ENCODE assay signal across 1 cellular context in genomic region chr2:8120979-8121825, GRCh38.
TF ChIP-seq lines count a peak whose summit lies in the region.

No MANE protein-coding gene starts in this region.

TF ChIP-seq in HepG2, 621 proteins besides CTCF, POLR2A, EP300 and RAD21 (continues in another document):
- TF ChIP-seq ATF4 (CRISPR knock-in tag; IDR thresholded peaks at IDR 0.05), result peak in 1 of 2 experiments; percentile 44; a peak in 1 of 4 replicates
- TF ChIP-seq MIER3 (CRISPR knock-in tag; IDR thresholded peaks at IDR 0.05; ENCODE audit: borderline replicate concordance), result peak; percentile 35; the same call in 1 of the 2 replicates
- no peak for TF ChIP-seq AGO2 (optimal IDR thresholded peaks at IDR 0.05; ENCODE audit: low read depth, low read length)
- TF ChIP-seq YY1 (IDR thresholded peaks at IDR 0.05; ENCODE audit: insufficient read depth, insufficient replicate concordance, low read depth, low read length), result no peak
- no peak for TF ChIP-seq EED (CRISPR knock-in tag; IDR thresholded peaks at IDR 0.05)
- TF ChIP-seq ZNF605 (CRISPR knock-in tag; IDR thresholded peaks at IDR 0.05), result no peak
- no peak for TF ChIP-seq ZNF644 (CRISPR knock-in tag; IDR thresholded peaks at IDR 0.05; ENCODE audit: low read depth)
- TF ChIP-seq ZNF891 (CRISPR knock-in tag; IDR thresholded peaks at IDR 0.05), result peak; percentile 32; the same call in 1 of the 2 replicates
- no peak for TF ChIP-seq RAD51 (IDR thresholded peaks at IDR 0.05; ENCODE audit: borderline replicate concordance)
- no peak for TF ChIP-seq EZH2 (conservative IDR thresholded peaks at IDR 0.05; ENCODE audit: low read depth, low read length)
- TF ChIP-seq KMT2A (CRISPR knock-in tag; IDR thresholded peaks at IDR 0.05), result 0 out of 2 replicates have a peak, but pooled peaks have one; percentile 18
- peak; percentile 45; the same call in 1 of the 2 replicates for TF ChIP-seq ARID3A (IDR thresholded peaks at IDR 0.05; ENCODE audit: low read depth, low read length)
- no peak for TF ChIP-seq PLRG1 (conservative IDR thresholded peaks at IDR 0.05)
- TF ChIP-seq MEIS2 (CRISPR knock-in tag; IDR thresholded peaks at IDR 0.05), result 0 out of 2 replicates have a peak, but pooled peaks have one; percentile 20
- TF ChIP-seq TEAD3 (CRISPR knock-in tag; optimal IDR thresholded peaks at IDR 0.05; ENCODE audit: borderline replicate concordance), result peak; percentile 86
- peak; percentile 78; the same call in 1 of the 2 replicates for TF ChIP-seq PRDM10 (CRISPR knock-in tag; IDR thresholded peaks at IDR 0.05; ENCODE audit: low read depth)
- TF ChIP-seq BRD4 (CRISPR knock-in tag; IDR thresholded peaks at IDR 0.05), result no peak
- peak; percentile 34; the same call in 1 of the 2 replicates for TF ChIP-seq HNF1B (CRISPR knock-in tag; IDR thresholded peaks at IDR 0.05)
- no peak for TF ChIP-seq ATF5 (CRISPR knock-in tag; IDR thresholded peaks at IDR 0.05; ENCODE audit: low read depth)
- TF ChIP-seq CEBPB (IDR thresholded peaks at IDR 0.05; ENCODE audit: borderline replicate concordance, low read depth, low read length), result peak; percentile 31; the same call in 1 of the 2 replicates
- 0 out of 2 replicates have a peak, but pooled peaks have one; percentile 53 for TF ChIP-seq ZNF274 (CRISPR knock-in tag; IDR thresholded peaks at IDR 0.05)
- TF ChIP-seq ZNF589 (CRISPR knock-in tag; conservative IDR thresholded peaks at IDR 0.05), result 0 out of 2 replicates have a peak, but pooled peaks have one; percentile 7
- no peak for TF ChIP-seq ZNF629 (CRISPR knock-in tag; conservative IDR thresholded peaks at IDR 0.05)
- TF ChIP-seq TEF (CRISPR knock-in tag; IDR thresholded peaks at IDR 0.05), result no peak
- TF ChIP-seq SMYD3 (CRISPR knock-in tag; IDR thresholded peaks at IDR 0.05), result no peak
- TF ChIP-seq SOX6 (IDR thresholded peaks at IDR 0.05), result no peak
- TF ChIP-seq SOX6 (CRISPR knock-in tag; IDR thresholded peaks at IDR 0.05), result peak; percentile 23; the same call in 1 of the 2 replicates
- no peak for TF ChIP-seq FOXJ3 (CRISPR knock-in tag; IDR thresholded peaks at IDR 0.05; ENCODE audit: borderline replicate concordance)
- peak; percentile 63; the same call in 1 of the 2 replicates for TF ChIP-seq ZNF317 (CRISPR knock-in tag; IDR thresholded peaks at IDR 0.05)
- TF ChIP-seq CEBPG (CRISPR knock-in tag; IDR thresholded peaks at IDR 0.05), result peak; percentile 37; the same call in 1 of the 2 replicates
- TF ChIP-seq ZNF567 (CRISPR knock-in tag; IDR thresholded peaks at IDR 0.05; ENCODE audit: borderline replicate concordance), result no peak
- no peak for TF ChIP-seq ZNF678 (CRISPR knock-in tag; IDR thresholded peaks at IDR 0.05)
- TF ChIP-seq SOX13 (IDR thresholded peaks at IDR 0.05), result no peak
- TF ChIP-seq SOX13 (CRISPR knock-in tag; conservative IDR thresholded peaks at IDR 0.05 in 1 of 2, IDR thresholded peaks at IDR 0.05 in 1 of 2), result 0 out of 4 replicates have a peak, but pooled peaks of 1 of the 2 experiments have one; percentile 17
- TF ChIP-seq BCL6 (CRISPR knock-in tag; IDR thresholded peaks at IDR 0.05), result 0 out of 2 replicates have a peak, but pooled peaks have one; percentile 14
- TF ChIP-seq ELF3 (CRISPR knock-in tag; IDR thresholded peaks at IDR 0.05), result 0 out of 2 replicates have a peak, but pooled peaks have one; percentile 16
- 0 out of 2 replicates have a peak, but pooled peaks have one; percentile 33 for TF ChIP-seq ZGPAT (CRISPR knock-in tag; IDR thresholded peaks at IDR 0.05)
- TF ChIP-seq MED1 (CRISPR knock-in tag; IDR thresholded peaks at IDR 0.05), result peak; percentile 35; the same call in 1 of the 2 replicates
- peak; percentile 78 for TF ChIP-seq ZBTB38 (CRISPR knock-in tag; IDR thresholded peaks at IDR 0.05)
- no peak for TF ChIP-seq FOSL2 (CRISPR knock-in tag; IDR thresholded peaks at IDR 0.05)
- no peak for TF ChIP-seq GLI4 (CRISPR knock-in tag; IDR thresholded peaks at IDR 0.05; ENCODE audit: borderline replicate concordance)
- TF ChIP-seq ELK4 (CRISPR knock-in tag; IDR thresholded peaks at IDR 0.05; ENCODE audit: borderline replicate concordance), result no peak
- no peak for TF ChIP-seq CREB1 (IDR thresholded peaks at IDR 0.05)
- no peak; the same call in 1 of the 2 replicates for TF ChIP-seq CREB1 (CRISPR knock-in tag; IDR thresholded peaks at IDR 0.05)
- TF ChIP-seq GPBP1L1 (CRISPR knock-in tag; IDR thresholded peaks at IDR 0.05), result no peak
- TF ChIP-seq RNF2 (conservative IDR thresholded peaks at IDR 0.05; ENCODE audit: low read depth), result no peak
- no peak for TF ChIP-seq JUND (CRISPR knock-in tag; IDR thresholded peaks at IDR 0.05)
- TF ChIP-seq RBAK (CRISPR knock-in tag; IDR thresholded peaks at IDR 0.05), result no peak
- no peak for TF ChIP-seq ZNF138 (CRISPR knock-in tag; IDR thresholded peaks at IDR 0.05; ENCODE audit: low read depth)
- TF ChIP-seq ZNF614 (CRISPR knock-in tag; IDR thresholded peaks at IDR 0.05; ENCODE audit: borderline replicate concordance), result no peak
- TF ChIP-seq ARNT2 (CRISPR knock-in tag; IDR thresholded peaks at IDR 0.05; ENCODE audit: low read depth), result no peak
